In genomic region chr14:102655154-102655553, GRCh38 we compare ENCODE assay signal across 13 cellular contexts.
A peak's percentile ranks its signal among the peaks of the same experiment; 100 is the strongest.
DNase-seq lines count a peak whose midpoint lies in the region; ATAC-seq, FAIRE-seq and TF ChIP-seq lines count a peak whose summit lies in the region.
"Had no signal": no experiment of that assay in that cellular context is flagged by ENCODE, and none has a peak within 500 bp of the region (broad histone marks: within the 10 kb centered on the region; RNA-seq: fewer than 3 reads in every experiment).

No MANE protein-coding gene starts in this region.

- peaks cover 0 to 6% (median 0%) of the 10 kb centered on the region in 8 donors for H3K9me3 Mint-ChIP-seq in CD4-positive, alpha-beta memory T cell

- no peaks in the 10 kb centered on the region for H3K27me3 Mint-ChIP-seq in CD4-positive, alpha-beta memory T cell
- H3K27me3 Mint-ChIP-seq: activated CD4-positive, alpha-beta T cell treated with anti-CD3 and anti-CD28 coated beads for 36 hours; naive thymus-derived CD4-positive, alpha-beta T cell had no signal

- TF ChIP-seq CTCF in A673 (conservative IDR thresholded peaks at IDR 0.05; ENCODE audit: low read depth, low read length), result no peak
- no peak for TF ChIP-seq CTCF in bronchial epithelial cell (IDR thresholded peaks at IDR 0.05; ENCODE audit: insufficient read depth, low read length, severe bottlenecking)
- TF ChIP-seq CTCF in left lung (IDR thresholded peaks at IDR 0.05), result no peak

- peaks cover 13 to 41% (median 26%) of the 10 kb centered on the region in 4 donors for H3K4me1 Mint-ChIP-seq in CD4-positive, alpha-beta memory T cell

- no peaks in the 10 kb centered on the region for H3K36me3 ChIP-seq in A673 (ENCODE audit: insufficient read depth, low read length, poor library complexity, severe bottlenecking)
- no peaks in the 10 kb centered on the region for H3K36me3 ChIP-seq in bronchial epithelial cell (ENCODE audit: control insufficient read depth, insufficient read depth, low read length)
- no peaks in the 10 kb centered on the region for H3K36me3 ChIP-seq in left lung
- no peaks in the 10 kb centered on the region for H3K36me3 ChIP-seq in CD4-positive, alpha-beta memory T cell (ENCODE audit: insufficient read depth, low read length)

- H3K4me1 ChIP-seq in A673 (ENCODE audit: insufficient read depth, low read length, poor library complexity, severe bottlenecking), result peaks cover 45% of the 10 kb centered on the region
- peaks cover 8 to 42% of the 10 kb centered on the region in 2 donors for H3K4me1 ChIP-seq in left lung
- H3K4me1 ChIP-seq in CD4-positive, alpha-beta memory T cell (ENCODE audit: insufficient read depth, low read length), result no peaks in the 10 kb centered on the region

- H3K4me3 ChIP-seq in A673 (ENCODE audit: low read depth, low read length, poor library complexity, severe bottlenecking) (no peak overlapping the region), bronchial epithelial cell (ENCODE audit: low read depth, low read length) (no peak overlapping the region), left lung (no peak overlapping the region)
- no peak overlapping the region for H3K4me3 ChIP-seq in CD4-positive, alpha-beta memory T cell (ENCODE audit: low read length in 2 of 2)

- peak; percentile 66 for ATAC-seq in left lung
- ATAC-seq in HG02678 (IDR thresholded peaks at IDR 0.05; ENCODE audit: unreplicated experiment), result no peak
- ATAC-seq: naive thymus-derived CD4-positive, alpha-beta T cell had no signal

- FAIRE-seq in HTR-8/SVneo (lab: Jason Lieb, UNC) (no peak), bronchial epithelial cell (lab: Jason Lieb, UNC) (no peak)

- DNase-seq in A673 (ENCODE audit: low spot score), result peak; percentile 62
- peak; percentile 52 for DNase-seq in HTR-8/SVneo (ENCODE audit: insufficient read length, low spot score)
- peak; percentile 75 for DNase-seq in bronchial epithelial cell (ENCODE audit: low read depth)
- DNase-seq in left lung, result no peak
- DNase-seq in NCI-H345 treated with DMSO at 0.1 percent for 48 hours (lab: John Stamatoyannopoulos, UW; ENCODE audit: unreplicated experiment), result no peak
- DNase-seq in stimulated activated CD8-positive, alpha-beta memory T cell treated with anti-CD3 and anti-CD28 coated beads, Interleukin-4, amount 100 ng/mL, for 48 hours, result no peak
- no peak for DNase-seq in CD4-positive, alpha-beta memory T cell
- DNase-seq: activated CD4-positive, alpha-beta T cell treated with anti-CD3 and anti-CD28 coated beads for 36 hours; activated effector memory CD4-positive, alpha-beta T cell treated with Interleukin-2 at 50 U/mL for 16 hours; hippocampal formation; naive thymus-derived CD4-positive, alpha-beta T cell; NCI-H526 had no signal

- H3K27me3 ChIP-seq in A673 (replicated peaks; ENCODE audit: insufficient read depth, low read depth, low read length, poor library complexity), result no peaks in the 10 kb centered on the region
- H3K27me3 ChIP-seq in bronchial epithelial cell (ENCODE audit: control insufficient read depth, insufficient read depth, low read length), result no peaks in the 10 kb centered on the region
- H3K27me3 ChIP-seq in left lung, result no peaks in the 10 kb centered on the region
- H3K27me3 ChIP-seq in CD4-positive, alpha-beta memory T cell (ENCODE audit: insufficient read depth, low read length), result no peaks in the 10 kb centered on the region

- H3K27ac Mint-ChIP-seq in CD4-positive, alpha-beta memory T cell, result peak overlapping the region in 1 of 7 donors; percentile 23
- H3K27ac Mint-ChIP-seq: activated CD4-positive, alpha-beta T cell treated with anti-CD3 and anti-CD28 coated beads for 36 hours; naive thymus-derived CD4-positive, alpha-beta T cell had no signal

- CTCF ChIA-PET in A673 (lab: Charles Lee), result interaction anchor here (0.6 to 0.7 kb wide), 2 partner anchors 46 to 131 kb away, joined by 3 read pairs; no protein-coding TSS in a partner anchor
- CTCF ChIA-PET in CD4-positive, alpha-beta memory T cell (lab: Charles Lee; ENCODE audit: partially characterized antibody), result interaction anchor here (2.8 kb wide), 1 partner anchor 39 kb away, joined by 11 read pairs; no protein-coding TSS in a partner anchor

- POLR2A ChIA-PET in A673 (lab: Charles Lee; ENCODE audit: low non-redundant PET), result interaction anchor here (0.6 kb wide), 3 partner anchors 31 to 173 kb away, joined by 6 to 11 read pairs (median 6); no protein-coding TSS in a partner anchor
- POLR2A ChIA-PET in CD4-positive, alpha-beta memory T cell (lab: Charles Lee; ENCODE audit: partially characterized antibody), result interaction anchor here (1.3 kb wide), 1 partner anchor 9 kb away, joined by 3 read pairs; no protein-coding TSS in a partner anchor

- no peaks in the 10 kb centered on the region for H3K9me3 ChIP-seq in A673 (ENCODE audit: low read depth, low read length, poor library complexity, severe bottlenecking)
- H3K9me3 ChIP-seq in left lung, result no peaks in the 10 kb centered on the region
- H3K9me3 ChIP-seq in CD4-positive, alpha-beta memory T cell (ENCODE audit: control insufficient read depth in 1 of 2, low read length in 2 of 2), result no peaks in the 10 kb centered on the region

- no TSS peak for BruUV-seq in A673 (replicated peaks; lab: Mats Ljungman, UMichigan)

- intact Hi-C loops in A673 (cut with micrococcal nuclease; ENCODE audit: unreplicated experiment), result no loop called here
- intact Hi-C loops in left lung (cut with DNase I), result no loop called here
- intact Hi-C loops in CD4-positive, alpha-beta memory T cell (cut with micrococcal nuclease), result no loop called here

- H3K36me3 Mint-ChIP-seq in CD4-positive, alpha-beta memory T cell, result peaks cover 0 to 5% of the 10 kb centered on the region in 2 donors

- no peak overlapping the region for H3K4me3 Mint-ChIP-seq in CD4-positive, alpha-beta memory T cell
- H3K4me3 Mint-ChIP-seq: activated CD4-positive, alpha-beta T cell treated with anti-CD3 and anti-CD28 coated beads for 36 hours had no signal

- H3K27ac ChIP-seq in A673 (ENCODE audit: low read depth, low read length, poor library complexity, severe bottlenecking) (no peak overlapping the region), left lung (peak overlapping the region in 1 of 2 donors; percentile 16)
- H3K27ac ChIP-seq in CD4-positive, alpha-beta memory T cell (ENCODE audit: low read depth, low read length), result no peak overlapping the region

Comparison
In these comparisons a context has a peak if more than half of its experiments do, and no peak if none do; other contexts are left out.
1. DNase-seq: peak in A673 (single experiment), HTR-8/SVneo (single experiment) and bronchial epithelial cell (single experiment); none in left lung (0 of 2), NCI-H345 treated with DMSO at 0.1 percent for 48 hours (single experiment), stimulated activated CD8-positive, alpha-beta memory T cell treated with anti-CD3 and anti-CD28 coated beads, Interleukin-4, amount 100 ng/mL, for 48 hours (single experiment) and CD4-positive, alpha-beta memory T cell (0 of 5).